ENCODE assay signal across 20 cellular contexts in genomic region chr21:46356494-46357334, GRCh38. TPM values are rescaled to one million over a fixed set of nuclear protein-coding genes. Genes with fewer than 3 reads are reported as not detected.
DNase-seq lines count a peak whose midpoint lies in the region; ATAC-seq and TF ChIP-seq lines count a peak whose summit lies in the region.
"Had no signal": no experiment of that assay in that cellular context is flagged by ENCODE, and none has a peak within 500 bp of the region (broad histone marks: within the 10 kb centered on the region; RNA-seq: fewer than 3 reads in every experiment).

No MANE protein-coding gene starts in this region.

- H3K4ac ChIP-seq in mesendoderm (ENCODE audit: low read depth, low read length) = no peak overlapping the region

- CTCF ChIA-PET in RWPE1 (lab: Yijun Ruan, JAX) = no interaction called here

- H2BK5ac ChIP-seq in mesendoderm (ENCODE audit: low read length) = no peak overlapping the region

- POLR2A ChIA-PET in RWPE1 (lab: Yijun Ruan, JAX; ENCODE audit: low non-redundant PET) = no interaction called here

- DNase-seq in activated T-cell treated with anti-CD3 and anti-CD28 coated beads, Interleukin-2, amount 50 U/mL, for 24 hours = no peak
- DNase-seq in activated T-cell treated with anti-CD3 and anti-CD28 coated beads, Interleukin-2, amount 50 U/mL, for 72 hours = no peak
- DNase-seq in RWPE1 (ENCODE audit: low spot score) (no peak), NCI-H187 treated with DMSO at 0.1 percent for 48 hours (lab: John Stamatoyannopoulos, UW) (no peak), hippocampal formation (lab: John Stamatoyannopoulos, UW) (no peak), mesendoderm (no peak)
- DNase-seq in stimulated activated effector memory CD8-positive, alpha-beta T cell treated with anti-CD3 and anti-CD28 coated beads, Interleukin-12 subunit alpha, Interleukin-12 subunit beta, amount 100 ng/mL, for 72 hours (ENCODE audit: low spot score in 2 of 2) = no peak
- DNase-seq: DMS53; heart right ventricle; mammary epithelial cell; naive thymus-derived CD8-positive, alpha-beta T cell; NCI-H1694; NCI-H446; SJCRH30; stimulated activated naive CD4-positive, alpha-beta T cell; T-helper 17 cell; transverse colon had no signal

- H3K79me2 ChIP-seq in mesendoderm (ENCODE audit: control insufficient read depth, insufficient read depth, low read length) = no peaks in the 10 kb centered on the region

- H3K27ac ChIP-seq in RWPE1 = peak overlapping the region; percentile 35
- H3K27ac ChIP-seq in mesendoderm (ENCODE audit: low read depth, low read length) = no peak overlapping the region
- H3K27ac ChIP-seq: BLaER1 treated with 17β-estradiol and CSF1 and Interleukin-3, amounts not matched to agents 10 nM and 100 nM; heart right ventricle; SJCRH30; transverse colon had no signal

- H3K27me3 ChIP-seq in mesendoderm (ENCODE audit: insufficient read depth, low read length, poor library complexity) = no peaks in the 10 kb centered on the region
- H3K27me3 ChIP-seq: BLaER1 treated with 17β-estradiol and CSF1 and Interleukin-3, amounts not matched to agents 10 nM and 100 nM; heart right ventricle; SJCRH30; transverse colon had no signal

- H4K8ac ChIP-seq in mesendoderm (ENCODE audit: low read depth, low read length) = no peak overlapping the region

- H3K9me3 Mint-ChIP-seq in activated T-cell treated with anti-CD3 and anti-CD28 coated beads, Interleukin-2, amount 50 U/mL, for 24 hours = no peaks in the 10 kb centered on the region
- no peaks in the 10 kb centered on the region for H3K9me3 Mint-ChIP-seq in activated T-cell treated with anti-CD3 and anti-CD28 coated beads, Interleukin-2, amount 50 U/mL, for 72 hours
- no peaks in the 10 kb centered on the region for H3K9me3 Mint-ChIP-seq in stimulated activated effector memory CD8-positive, alpha-beta T cell treated with anti-CD3 and anti-CD28 coated beads, Interleukin-12 subunit alpha, Interleukin-12 subunit beta, amount 100 ng/mL, for 72 hours
- H3K9me3 Mint-ChIP-seq: activated T-helper 2 cell treated with anti-CD3 and anti-CD28 coated beads, Interferon-gamma antibody, Interleukin-2, Interleukin-4, amounts not matched to agents 10 μg/mL and 5 μg/mL and 100 μg/mL, durations not matched to agents 14 hours and 24 hours and 36 hours; naive thymus-derived CD8-positive, alpha-beta T cell had no signal

- no peak for ATAC-seq in activated T-cell treated with anti-CD3 and anti-CD28 coated beads, Interleukin-2, amount 50 U/mL, for 72 hours (replicated peaks in 1 of 2)
- peak; percentile 45 for ATAC-seq in GM21723 (IDR thresholded peaks at IDR 0.05; ENCODE audit: unreplicated experiment)
- ATAC-seq in stimulated activated effector memory CD8-positive, alpha-beta T cell treated with anti-CD3 and anti-CD28 coated beads, Interleukin-12 subunit alpha, Interleukin-12 subunit beta, amount 100 ng/mL, for 72 hours = peak; percentile 4
- ATAC-seq: naive thymus-derived CD8-positive, alpha-beta T cell; T-helper 17 cell had no signal

- peak overlapping the region; percentile 40 for H3K27ac Mint-ChIP-seq in activated T-cell treated with anti-CD3 and anti-CD28 coated beads, Interleukin-2, amount 50 U/mL, for 24 hours
- H3K27ac Mint-ChIP-seq in activated T-cell treated with anti-CD3 and anti-CD28 coated beads, Interleukin-2, amount 50 U/mL, for 72 hours = no peak overlapping the region
- peak overlapping the region; percentile 29 for H3K27ac Mint-ChIP-seq in stimulated activated effector memory CD8-positive, alpha-beta T cell treated with anti-CD3 and anti-CD28 coated beads, Interleukin-12 subunit alpha, Interleukin-12 subunit beta, amount 100 ng/mL, for 72 hours
- H3K27ac Mint-ChIP-seq: activated T-helper 2 cell treated with anti-CD3 and anti-CD28 coated beads, Interferon-gamma antibody, Interleukin-2, Interleukin-4, amounts not matched to agents 10 μg/mL and 5 μg/mL and 100 μg/mL, durations not matched to agents 14 hours and 24 hours and 36 hours; T-helper 17 cell had no signal

- no peak overlapping the region for H3K4me3 ChIP-seq in mesendoderm (ENCODE audit: low read length)
- H3K4me3 ChIP-seq: BLaER1 treated with 17β-estradiol and CSF1 and Interleukin-3, amounts not matched to agents 10 nM and 100 nM; heart right ventricle; SJCRH30; transverse colon had no signal

- H3K18ac ChIP-seq in mesendoderm (ENCODE audit: low read length) = no peak overlapping the region

- peaks cover under 1% of the 10 kb centered on the region for H3K79me1 ChIP-seq in mesendoderm (ENCODE audit: low read length)

- H3K27me3 Mint-ChIP-seq in activated T-cell treated with anti-CD3 and anti-CD28 coated beads, Interleukin-2, amount 50 U/mL, for 24 hours = no peaks in the 10 kb centered on the region
- H3K27me3 Mint-ChIP-seq in activated T-cell treated with anti-CD3 and anti-CD28 coated beads, Interleukin-2, amount 50 U/mL, for 72 hours (ENCODE audit: low read depth) = no peaks in the 10 kb centered on the region
- H3K27me3 Mint-ChIP-seq: naive thymus-derived CD8-positive, alpha-beta T cell; T-helper 17 cell had no signal

- no peak overlapping the region for H3K56ac ChIP-seq in mesendoderm (ENCODE audit: low read length)

- H3K4me3 Mint-ChIP-seq in activated T-cell treated with anti-CD3 and anti-CD28 coated beads, Interleukin-2, amount 50 U/mL, for 24 hours = no peak overlapping the region
- no peak overlapping the region for H3K4me3 Mint-ChIP-seq in activated T-cell treated with anti-CD3 and anti-CD28 coated beads, Interleukin-2, amount 50 U/mL, for 72 hours
- no peak overlapping the region for H3K4me3 Mint-ChIP-seq in stimulated activated effector memory CD8-positive, alpha-beta T cell treated with anti-CD3 and anti-CD28 coated beads, Interleukin-12 subunit alpha, Interleukin-12 subunit beta, amount 100 ng/mL, for 72 hours
- H3K4me3 Mint-ChIP-seq: T-helper 17 cell had no signal

- H3K4me2 ChIP-seq in mesendoderm (ENCODE audit: low read length) = no peak overlapping the region
- H3K4me2 ChIP-seq: BLaER1 treated with 17β-estradiol and CSF1 and Interleukin-3, amounts not matched to agents 10 nM and 100 nM had no signal

- no peak overlapping the region for H3K9ac ChIP-seq in mesendoderm (ENCODE audit: low read length)
- H3K9ac ChIP-seq: BLaER1 treated with 17β-estradiol and CSF1 and Interleukin-3, amounts not matched to agents 10 nM and 100 nM had no signal

- H4K5ac ChIP-seq in mesendoderm (ENCODE audit: low read length) = no peak overlapping the region

- TF ChIP-seq CTCF in RWPE1 (conservative IDR thresholded peaks at IDR 0.05; ENCODE audit: low read depth) = no peak

- no peak overlapping the region for H2AK5ac ChIP-seq in mesendoderm (ENCODE audit: low read length)

- no peak overlapping the region for H3K23ac ChIP-seq in mesendoderm (ENCODE audit: low read length)

- H3K36me3 Mint-ChIP-seq in activated T-cell treated with anti-CD3 and anti-CD28 coated beads, Interleukin-2, amount 50 U/mL, for 24 hours (ENCODE audit: low read depth) = peaks cover 94% of the 10 kb centered on the region
- peaks cover 7 to 11% of the 10 kb centered on the region in 2 donors for H3K36me3 Mint-ChIP-seq in activated T-cell treated with anti-CD3 and anti-CD28 coated beads, Interleukin-2, amount 50 U/mL, for 72 hours (ENCODE audit: insufficient read depth in 2 of 2)
- H3K36me3 Mint-ChIP-seq in stimulated activated effector memory CD8-positive, alpha-beta T cell treated with anti-CD3 and anti-CD28 coated beads, Interleukin-12 subunit alpha, Interleukin-12 subunit beta, amount 100 ng/mL, for 72 hours = peaks cover 80% of the 10 kb centered on the region

- H2BK15ac ChIP-seq in mesendoderm (replicated peaks; ENCODE audit: low read depth) = no peak overlapping the region

- H2BK120ac ChIP-seq in mesendoderm (ENCODE audit: low read depth, low read length) = no peak overlapping the region

- H3K36me3 ChIP-seq in mesendoderm (ENCODE audit: control insufficient read depth, insufficient read depth, low read length) = peaks cover 16% of the 10 kb centered on the region

- peaks cover 3% of the 10 kb centered on the region for H3K4me1 Mint-ChIP-seq in activated T-cell treated with anti-CD3 and anti-CD28 coated beads, Interleukin-2, amount 50 U/mL, for 24 hours (ENCODE audit: low read depth)
- no peaks in the 10 kb centered on the region for H3K4me1 Mint-ChIP-seq in activated T-cell treated with anti-CD3 and anti-CD28 coated beads, Interleukin-2, amount 50 U/mL, for 72 hours (ENCODE audit: low read depth)
- peaks cover 8% of the 10 kb centered on the region for H3K4me1 Mint-ChIP-seq in stimulated activated effector memory CD8-positive, alpha-beta T cell treated with anti-CD3 and anti-CD28 coated beads, Interleukin-12 subunit alpha, Interleukin-12 subunit beta, amount 100 ng/mL, for 72 hours

- WGBS in mesendoderm (ENCODE audit: extremely low coverage, insufficient coverage, low lambda C conversion rate) = no CpG with 5 or more reads among the region's 23 CpGs

- H3K4me1 ChIP-seq in mesendoderm (ENCODE audit: control insufficient read depth, low read depth, low read length) = no peaks in the 10 kb centered on the region
- H3K4me1 ChIP-seq: BLaER1 treated with 17β-estradiol and CSF1 and Interleukin-3, amounts not matched to agents 10 nM and 100 nM; heart right ventricle; SJCRH30; transverse colon had no signal

RNA-seq across cellular contexts. Expression of gene PCNT, which starts 32.8 kb away (rescaled TPM):
- total RNA-seq in activated T-cell treated with anti-CD3 and anti-CD28 coated beads, Interleukin-2, amount 50 U/mL, for 72 hours = 10 to 100 TPM; 69.6 to 83.5 TPM
- 13.6 TPM for polyA plus RNA-seq in mesendoderm (2013, experiment 1 of 2)
- 12.3 TPM for polyA plus RNA-seq in mesendoderm (2013, experiment 2 of 2)

RNA-seq across cellular contexts. Expression of gene C21orf58, which starts 33.0 kb away (rescaled TPM):
- total RNA-seq in activated T-cell treated with anti-CD3 and anti-CD28 coated beads, Interleukin-2, amount 50 U/mL, for 72 hours = 10 to 100 TPM; 37.5 to 39.8 TPM
- polyA plus RNA-seq in mesendoderm (2013, experiment 1 of 2) = 7.3 TPM
- polyA plus RNA-seq in mesendoderm (2013, experiment 2 of 2) = 7.5 TPM

Comparison
In these comparisons a context has a peak if more than half of its experiments do, and no peak if none do; other contexts are left out.
1. ATAC-seq: peak in GM21723 (single experiment) and stimulated activated effector memory CD8-positive, alpha-beta T cell treated with anti-CD3 and anti-CD28 coated beads, Interleukin-12 subunit alpha, Interleukin-12 subunit beta, amount 100 ng/mL, for 72 hours (single experiment); none in activated T-cell treated with anti-CD3 and anti-CD28 coated beads, Interleukin-2, amount 50 U/mL, for 72 hours (0 of 2).